Comparison of ENCODE assay signal across 1 cellular context in genomic region chr22:21867528-21868266, GRCh38.
A peak's percentile ranks its signal among the peaks of the same experiment; 100 is the strongest.
TF ChIP-seq lines count a peak whose summit lies in the region.

MAPK1 (minus strand) TSS chr22:21867645; CDS start chr22:21867440, 205 bp downstream.

TF ChIP-seq in WTC11, 78 proteins besides CTCF, POLR2A, EP300 and RAD21 (continued from another document and continues in another):
- TF ChIP-seq USF2 (CRISPR knock-in tag; IDR thresholded peaks at IDR 0.05), result no peak
- no peak for TF ChIP-seq SMAD4 (CRISPR knock-in tag; IDR thresholded peaks at IDR 0.05)
- TF ChIP-seq ZNF263 (CRISPR knock-in tag; IDR thresholded peaks at IDR 0.05; ENCODE audit: low read depth), result no peak
- peak; percentile 67; the same call in 1 of the 2 replicates for TF ChIP-seq CREB1 (CRISPR knock-in tag; IDR thresholded peaks at IDR 0.05)
- TF ChIP-seq RELA (CRISPR knock-in tag; IDR thresholded peaks at IDR 0.05; ENCODE audit: borderline replicate concordance), result no peak
- peak; percentile 81; the same call in 1 of the 2 replicates for TF ChIP-seq KAT7 (CRISPR knock-in tag; IDR thresholded peaks at IDR 0.05; ENCODE audit: borderline replicate concordance)
- TF ChIP-seq SMAD3 (CRISPR knock-in tag; IDR thresholded peaks at IDR 0.05; ENCODE audit: borderline replicate concordance), result no peak
- no peak for TF ChIP-seq ZNF317 (CRISPR knock-in tag; IDR thresholded peaks at IDR 0.05; ENCODE audit: borderline replicate concordance, low read depth)
- no peak for TF ChIP-seq ZNF396 (CRISPR knock-in tag; IDR thresholded peaks at IDR 0.05; ENCODE audit: borderline replicate concordance)
- no peak for TF ChIP-seq CBFB (CRISPR knock-in tag; IDR thresholded peaks at IDR 0.05; ENCODE audit: low read depth)
- no peak for TF ChIP-seq ATF2 (CRISPR knock-in tag; IDR thresholded peaks at IDR 0.05; ENCODE audit: borderline replicate concordance, low read depth)
- TF ChIP-seq, protein P1, sequence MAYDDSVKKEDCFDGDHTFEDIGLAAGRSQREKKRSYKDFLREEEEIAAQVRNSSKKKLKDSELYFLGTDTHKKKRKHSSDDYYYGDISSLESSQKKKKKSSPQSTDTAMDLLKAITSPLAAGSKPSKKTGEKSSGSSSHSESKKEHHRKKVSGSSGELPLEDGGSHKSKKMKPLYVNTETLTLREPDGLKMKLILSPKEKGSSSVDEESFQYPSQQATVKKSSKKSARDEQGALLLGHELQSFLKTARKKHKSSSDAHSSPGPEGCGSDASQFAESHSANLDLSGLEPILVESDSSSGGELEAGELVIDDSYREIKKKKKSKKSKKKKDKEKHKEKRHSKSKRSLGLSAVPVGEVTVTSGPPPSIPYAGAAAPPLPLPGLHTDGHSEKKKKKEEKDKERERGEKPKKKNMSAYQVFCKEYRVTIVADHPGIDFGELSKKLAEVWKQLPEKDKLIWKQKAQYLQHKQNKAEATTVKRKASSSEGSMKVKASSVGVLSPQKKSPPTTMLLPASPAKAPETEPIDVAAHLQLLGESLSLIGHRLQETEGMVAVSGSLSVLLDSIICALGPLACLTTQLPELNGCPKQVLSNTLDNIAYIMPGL (CRISPR knock-in tag; IDR thresholded peaks at IDR 0.05), result peak; percentile 46; the same call in 1 of the 2 replicates
- TF ChIP-seq, protein P2, sequence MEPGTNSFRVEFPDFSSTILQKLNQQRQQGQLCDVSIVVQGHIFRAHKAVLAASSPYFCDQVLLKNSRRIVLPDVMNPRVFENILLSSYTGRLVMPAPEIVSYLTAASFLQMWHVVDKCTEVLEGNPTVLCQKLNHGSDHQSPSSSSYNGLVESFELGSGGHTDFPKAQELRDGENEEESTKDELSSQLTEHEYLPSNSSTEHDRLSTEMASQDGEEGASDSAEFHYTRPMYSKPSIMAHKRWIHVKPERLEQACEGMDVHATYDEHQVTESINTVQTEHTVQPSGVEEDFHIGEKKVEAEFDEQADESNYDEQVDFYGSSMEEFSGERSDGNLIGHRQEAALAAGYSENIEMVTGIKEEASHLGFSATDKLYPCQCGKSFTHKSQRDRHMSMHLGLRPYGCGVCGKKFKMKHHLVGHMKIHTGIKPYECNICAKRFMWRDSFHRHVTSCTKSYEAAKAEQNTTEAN (CRISPR knock-in tag; IDR thresholded peaks at IDR 0.05), result no peak
- TF ChIP-seq NFE2L1 (CRISPR knock-in tag; IDR thresholded peaks at IDR 0.05), result 0 out of 2 replicates have a peak, but pooled peaks have one; percentile 25
- TF ChIP-seq, protein P3, sequence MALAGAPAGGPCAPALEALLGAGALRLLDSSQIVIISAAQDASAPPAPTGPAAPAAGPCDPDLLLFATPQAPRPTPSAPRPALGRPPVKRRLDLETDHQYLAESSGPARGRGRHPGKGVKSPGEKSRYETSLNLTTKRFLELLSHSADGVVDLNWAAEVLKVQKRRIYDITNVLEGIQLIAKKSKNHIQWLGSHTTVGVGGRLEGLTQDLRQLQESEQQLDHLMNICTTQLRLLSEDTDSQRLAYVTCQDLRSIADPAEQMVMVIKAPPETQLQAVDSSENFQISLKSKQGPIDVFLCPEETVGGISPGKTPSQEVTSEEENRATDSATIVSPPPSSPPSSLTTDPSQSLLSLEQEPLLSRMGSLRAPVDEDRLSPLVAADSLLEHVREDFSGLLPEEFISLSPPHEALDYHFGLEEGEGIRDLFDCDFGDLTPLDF (CRISPR knock-in tag; IDR thresholded peaks at IDR 0.05), result no peak
- TF ChIP-seq TEAD1 (CRISPR knock-in tag; IDR thresholded peaks at IDR 0.05), result peak; percentile 59; the same call in 1 of the 2 replicates
- TF ChIP-seq TP53 (CRISPR knock-in tag; IDR thresholded peaks at IDR 0.05), result no peak
- TF ChIP-seq MAX (CRISPR knock-in tag; IDR thresholded peaks at IDR 0.05), result peak; percentile 84; the same call in 1 of the 2 replicates
- no peak for TF ChIP-seq GTF2I (CRISPR knock-in tag; conservative IDR thresholded peaks at IDR 0.05)
- TF ChIP-seq JAZF1 (CRISPR knock-in tag; IDR thresholded peaks at IDR 0.05), result no peak
- TF ChIP-seq, protein P4, sequence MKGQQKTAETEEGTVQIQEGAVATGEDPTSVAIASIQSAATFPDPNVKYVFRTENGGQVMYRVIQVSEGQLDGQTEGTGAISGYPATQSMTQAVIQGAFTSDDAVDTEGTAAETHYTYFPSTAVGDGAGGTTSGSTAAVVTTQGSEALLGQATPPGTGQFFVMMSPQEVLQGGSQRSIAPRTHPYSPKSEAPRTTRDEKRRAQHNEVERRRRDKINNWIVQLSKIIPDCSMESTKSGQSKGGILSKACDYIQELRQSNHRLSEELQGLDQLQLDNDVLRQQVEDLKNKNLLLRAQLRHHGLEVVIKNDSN (CRISPR knock-in tag; IDR thresholded peaks at IDR 0.05), result peak; percentile 91
- TF ChIP-seq, protein P5, sequence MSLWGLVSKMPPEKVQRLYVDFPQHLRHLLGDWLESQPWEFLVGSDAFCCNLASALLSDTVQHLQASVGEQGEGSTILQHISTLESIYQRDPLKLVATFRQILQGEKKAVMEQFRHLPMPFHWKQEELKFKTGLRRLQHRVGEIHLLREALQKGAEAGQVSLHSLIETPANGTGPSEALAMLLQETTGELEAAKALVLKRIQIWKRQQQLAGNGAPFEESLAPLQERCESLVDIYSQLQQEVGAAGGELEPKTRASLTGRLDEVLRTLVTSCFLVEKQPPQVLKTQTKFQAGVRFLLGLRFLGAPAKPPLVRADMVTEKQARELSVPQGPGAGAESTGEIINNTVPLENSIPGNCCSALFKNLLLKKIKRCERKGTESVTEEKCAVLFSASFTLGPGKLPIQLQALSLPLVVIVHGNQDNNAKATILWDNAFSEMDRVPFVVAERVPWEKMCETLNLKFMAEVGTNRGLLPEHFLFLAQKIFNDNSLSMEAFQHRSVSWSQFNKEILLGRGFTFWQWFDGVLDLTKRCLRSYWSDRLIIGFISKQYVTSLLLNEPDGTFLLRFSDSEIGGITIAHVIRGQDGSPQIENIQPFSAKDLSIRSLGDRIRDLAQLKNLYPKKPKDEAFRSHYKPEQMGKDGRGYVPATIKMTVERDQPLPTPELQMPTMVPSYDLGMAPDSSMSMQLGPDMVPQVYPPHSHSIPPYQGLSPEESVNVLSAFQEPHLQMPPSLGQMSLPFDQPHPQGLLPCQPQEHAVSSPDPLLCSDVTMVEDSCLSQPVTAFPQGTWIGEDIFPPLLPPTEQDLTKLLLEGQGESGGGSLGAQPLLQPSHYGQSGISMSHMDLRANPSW (CRISPR knock-in tag; conservative IDR thresholded peaks at IDR 0.05; ENCODE audit: low read depth), result no peak
- TF ChIP-seq ZNF532 (CRISPR knock-in tag; IDR thresholded peaks at IDR 0.05; ENCODE audit: borderline replicate concordance), result no peak
- no peak for TF ChIP-seq TCF7 (CRISPR knock-in tag; IDR thresholded peaks at IDR 0.05; ENCODE audit: low read depth)
- TF ChIP-seq NFATC4 (CRISPR knock-in tag; IDR thresholded peaks at IDR 0.05), result no peak
- TF ChIP-seq MXD4 (CRISPR knock-in tag; IDR thresholded peaks at IDR 0.05; ENCODE audit: borderline replicate concordance), result no peak
- TF ChIP-seq, protein P6, sequence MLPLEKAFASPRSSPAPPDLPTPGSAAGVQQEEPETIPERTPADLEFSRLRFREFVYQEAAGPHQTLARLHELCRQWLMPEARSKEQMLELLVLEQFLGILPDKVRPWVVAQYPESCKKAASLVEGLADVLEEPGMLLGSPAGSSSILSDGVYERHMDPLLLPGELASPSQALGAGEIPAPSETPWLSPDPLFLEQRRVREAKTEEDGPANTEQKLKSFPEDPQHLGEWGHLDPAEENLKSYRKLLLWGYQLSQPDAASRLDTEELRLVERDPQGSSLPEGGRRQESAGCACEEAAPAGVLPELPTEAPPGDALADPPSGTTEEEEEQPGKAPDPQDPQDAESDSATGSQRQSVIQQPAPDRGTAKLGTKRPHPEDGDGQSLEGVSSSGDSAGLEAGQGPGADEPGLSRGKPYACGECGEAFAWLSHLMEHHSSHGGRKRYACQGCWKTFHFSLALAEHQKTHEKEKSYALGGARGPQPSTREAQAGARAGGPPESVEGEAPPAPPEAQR (CRISPR knock-in tag; IDR thresholded peaks at IDR 0.05), result no peak
- no peak for TF ChIP-seq FOXJ3 (CRISPR knock-in tag; IDR thresholded peaks at IDR 0.05; ENCODE audit: borderline replicate concordance)
- no peak for TF ChIP-seq TEAD4 (CRISPR knock-in tag; IDR thresholded peaks at IDR 0.05)
- TF ChIP-seq CREM (CRISPR knock-in tag; IDR thresholded peaks at IDR 0.05), result peak; percentile 25
- TF ChIP-seq ZBTB21 (CRISPR knock-in tag; IDR thresholded peaks at IDR 0.05; ENCODE audit: borderline replicate concordance), result no peak
- no peak for TF ChIP-seq ATF1 (CRISPR knock-in tag; IDR thresholded peaks at IDR 0.05)
- TF ChIP-seq NR2C2 (CRISPR knock-in tag; IDR thresholded peaks at IDR 0.05), result no peak
- TF ChIP-seq ZNF121 (CRISPR knock-in tag; IDR thresholded peaks at IDR 0.05), result no peak
- TF ChIP-seq, protein P7, sequence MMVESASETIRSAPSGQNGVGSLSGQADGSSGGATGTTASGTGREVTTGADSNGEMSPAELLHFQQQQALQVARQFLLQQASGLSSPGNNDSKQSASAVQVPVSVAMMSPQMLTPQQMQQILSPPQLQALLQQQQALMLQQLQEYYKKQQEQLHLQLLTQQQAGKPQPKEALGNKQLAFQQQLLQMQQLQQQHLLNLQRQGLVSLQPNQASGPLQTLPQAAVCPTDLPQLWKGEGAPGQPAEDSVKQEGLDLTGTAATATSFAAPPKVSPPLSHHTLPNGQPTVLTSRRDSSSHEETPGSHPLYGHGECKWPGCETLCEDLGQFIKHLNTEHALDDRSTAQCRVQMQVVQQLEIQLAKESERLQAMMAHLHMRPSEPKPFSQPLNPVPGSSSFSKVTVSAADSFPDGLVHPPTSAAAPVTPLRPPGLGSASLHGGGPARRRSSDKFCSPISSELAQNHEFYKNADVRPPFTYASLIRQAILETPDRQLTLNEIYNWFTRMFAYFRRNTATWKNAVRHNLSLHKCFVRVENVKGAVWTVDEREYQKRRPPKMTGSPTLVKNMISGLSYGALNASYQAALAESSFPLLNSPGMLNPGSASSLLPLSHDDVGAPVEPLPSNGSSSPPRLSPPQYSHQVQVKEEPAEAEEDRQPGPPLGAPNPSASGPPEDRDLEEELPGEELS (CRISPR knock-in tag; IDR thresholded peaks at IDR 0.05), result peak; percentile 62; the same call in 1 of the 2 replicates
- TF ChIP-seq, protein P8, sequence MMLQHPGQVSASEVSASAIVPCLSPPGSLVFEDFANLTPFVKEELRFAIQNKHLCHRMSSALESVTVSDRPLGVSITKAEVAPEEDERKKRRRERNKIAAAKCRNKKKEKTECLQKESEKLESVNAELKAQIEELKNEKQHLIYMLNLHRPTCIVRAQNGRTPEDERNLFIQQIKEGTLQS (CRISPR knock-in tag; conservative IDR thresholded peaks at IDR 0.05), result no peak
